ENCODE assay signal across 17 cellular contexts in genomic region chr18:524496-524895, GRCh38. TPM values are rescaled to one million over a fixed set of nuclear protein-coding genes. Genes with fewer than 3 reads are reported as not detected.
A peak's percentile ranks its signal among the peaks of the same experiment; 100 is the strongest.
DNase-seq lines count a peak whose midpoint lies in the region; ATAC-seq, FAIRE-seq and TF ChIP-seq lines count a peak whose summit lies in the region.
"Had no signal": no experiment of that assay in that cellular context is flagged by ENCODE, and none has a peak within 500 bp of the region (broad histone marks: within the 10 kb centered on the region; RNA-seq: fewer than 3 reads in every experiment).

No MANE protein-coding gene starts in this region.

- no peak for TF ChIP-seq EP300 in GM12878 (IDR thresholded peaks at IDR 0.05; ENCODE audit: borderline replicate concordance in 1 of 2, control insufficient read depth in 1 of 2, low read depth in 2 of 2, low read length in 2 of 2)

- H3K4me2 ChIP-seq in GM12878 (ENCODE audit: control insufficient read depth, insufficient read depth): no peak overlapping the region

- H3K9ac ChIP-seq in GM12878 (ENCODE audit: control insufficient read depth, insufficient read depth, low read length): no peak overlapping the region

- RAD21 ChIA-PET in GM12878 (lab: Charles Lee; ENCODE audit: unreplicated experiment): interaction anchor here (0.7 to 1.9 kb wide), 4 partner anchors 41 to 94 kb away, joined by 3 to 10 read pairs (median 4); no protein-coding TSS in a partner anchor

- TF ChIP-seq CTCF in GM12878 (IDR thresholded peaks at IDR 0.05 in 2 of 3, conservative IDR thresholded peaks at IDR 0.05 in 1 of 3; ENCODE audit: control insufficient read depth in 2 of 3, extremely low read depth in 1 of 3, insufficient read depth in 1 of 3, low read depth in 3 of 3, low read length in 3 of 3): no peak

- H3K79me2 ChIP-seq in GM12878 (ENCODE audit: control insufficient read depth, insufficient read depth, low read length): no peaks in the 10 kb centered on the region

- in situ Hi-C loops in Caki2 (cut with HindIII; ENCODE audit: low pct_unique_long_range_greater_than_20kb, low sequenced_read_pairs) (no loop called here), GM12878 (cut with MboI) (no loop called here)

- no peak for TF ChIP-seq RAD21 in GM12878 (IDR thresholded peaks at IDR 0.05; ENCODE audit: insufficient read depth, low read depth, low read length)

- ATAC-seq in HG02973 (IDR thresholded peaks at IDR 0.05; ENCODE audit: unreplicated experiment): peak; percentile 51
- peak; percentile 71 for ATAC-seq in GM12878
- ATAC-seq in HG02870 (IDR thresholded peaks at IDR 0.05; ENCODE audit: unreplicated experiment): no peak
- ATAC-seq in HG02623 (IDR thresholded peaks at IDR 0.05; ENCODE audit: unreplicated experiment): no peak

- no peaks in the 10 kb centered on the region; the same call in 2 of the 3 replicates for H3K9me3 ChIP-seq in GM12878 (replicated peaks; ENCODE audit: control insufficient read depth, insufficient read depth, low read length)

- no peak for FAIRE-seq in GM12878 (lab: Jason Lieb, UNC)

- DNase-seq in Caki2 (ENCODE audit: low read depth) (peak; percentile 58), GM12878 (ENCODE audit: low read depth, low spot score) (no peak), myocyte (ENCODE audit: low read depth) (peak; percentile 32)
- DNase-seq in stimulated activated CD4-positive, alpha-beta T cell treated with anti-CD3 and anti-CD28 coated beads, Interleukin-4, amount 100 ng/mL, for 24 hours: no peak
- DNase-seq in activated CD4-positive, alpha-beta T cell treated with anti-CD3 and anti-CD28 coated beads for 1 hour: no peak
- DNase-seq: activated CD4-positive, alpha-beta T cell treated with anti-CD3 and anti-CD28 coated beads, Interleukin-2, amount 50 U/mL, for 48 hours; activated naive CD4-positive, alpha-beta T cell treated with anti-CD3 and anti-CD28 coated beads for 36 hours; dorsolateral prefrontal cortex; hippocampal formation; MM.1S; NCI-H510A treated with DMSO at 0.1 percent for 48 hours; stimulated activated CD8-positive, alpha-beta memory T cell treated with anti-CD3 and anti-CD28 coated beads, Interleukin-4, amount 100 ng/mL, for 48 hours had no signal

- CTCF ChIA-PET in GM12878 (lab: Yijun Ruan, JAX): interaction anchor here (0.8 to 2.1 kb wide), 2 partner anchors 17 to 91 kb away, joined by 4 to 8 read pairs; no protein-coding TSS in a partner anchor

- SMC1A ChIA-PET in GM12878 (lab: Charles Lee; ENCODE audit: uncharacterized antibody, unreplicated experiment): interaction anchor here (0.8 to 3.2 kb wide), 5 partner anchors 8 to 90 kb away, joined by 3 to 14 read pairs (median 6); no protein-coding TSS in a partner anchor

- no peaks in the 10 kb centered on the region for H4K20me1 ChIP-seq in GM12878 (ENCODE audit: control insufficient read depth, insufficient read depth)

- no peaks in the 10 kb centered on the region for H3K27me3 ChIP-seq in GM12878 (replicated peaks in 1 of 2; ENCODE audit: control insufficient read depth in 2 of 2, insufficient read depth in 2 of 2, low read length in 1 of 2)

- H3K4me3 ChIP-seq in GM12878: no peak overlapping the region
- H3K4me3 ChIP-seq: dorsolateral prefrontal cortex, skin epidermis had no signal

- no peak for TF ChIP-seq POLR2A in GM12878 (IDR thresholded peaks at IDR 0.05; ENCODE audit: low read depth, low read length)

- POLR2A ChIA-PET in GM12878 (lab: Charles Lee): no interaction called here

- no peak overlapping the region for H3K27ac ChIP-seq in GM12878 (ENCODE audit: control insufficient read depth, insufficient read depth)
- H3K27ac ChIP-seq: dorsolateral prefrontal cortex, skin epidermis had no signal

- H2AFZ ChIP-seq in GM12878 (ENCODE audit: control insufficient read depth, low read depth, low read length): no peak overlapping the region

- no peaks in the 10 kb centered on the region for H3K36me3 ChIP-seq in GM12878 (ENCODE audit: control insufficient read depth in 2 of 2, insufficient read depth in 2 of 2, low read length in 1 of 2)

- intact Hi-C loops in GM12878 (cut with micrococcal nuclease; ENCODE audit: unreplicated experiment): no loop called here

- no TSS peak for BruUV-seq in GM12878 (replicated peaks; lab: Mats Ljungman, UMichigan)

- no peaks in the 10 kb centered on the region for H3K4me1 ChIP-seq in GM12878 (ENCODE audit: control insufficient read depth, insufficient read depth, low read length)

TF ChIP-seq in GM12878, 131 proteins besides CTCF, POLR2A, EP300 and RAD21 (continues in another document):
- TF ChIP-seq RUNX3 (IDR thresholded peaks at IDR 0.05; ENCODE audit: low read length): no peak
- no peak for TF ChIP-seq RFX5 (IDR thresholded peaks at IDR 0.05; ENCODE audit: low read depth, low read length)
- no peak for TF ChIP-seq HSF1 (IDR thresholded peaks at IDR 0.05; ENCODE audit: low read depth, low read length)
- no peak for TF ChIP-seq ELK1 (IDR thresholded peaks at IDR 0.05; ENCODE audit: low read depth, low read length)
- no peak for TF ChIP-seq ATF3 (IDR thresholded peaks at IDR 0.05; ENCODE audit: borderline replicate concordance, extremely low read depth, low read depth, low read length)
- no peak for TF ChIP-seq MYB (IDR thresholded peaks at IDR 0.05; ENCODE audit: borderline replicate concordance, low read depth, low read length)
- no peak for TF ChIP-seq HDGF (IDR thresholded peaks at IDR 0.05)
- TF ChIP-seq CHD4 (IDR thresholded peaks at IDR 0.05): no peak
- TF ChIP-seq ETV6 (conservative IDR thresholded peaks at IDR 0.05 in 1 of 2, IDR thresholded peaks at IDR 0.05 in 1 of 2; ENCODE audit: borderline replicate concordance in 1 of 2, low read depth in 1 of 2): no peak

RNA-seq across cellular contexts. Expression of gene COLEC12, which starts 24.0 kb away (rescaled TPM):
- 0.57 TPM in 1 of 2 replicates, not detected in the other for total RNA-seq in Caki2 (2014; rRNA removed; shearing (Covaris generic); ENCODE audit: low replicate concordance)
- not detected in 2 replicates for total RNA-seq in GM12878 (2013; cell fraction: nucleolus; rRNA removed)
- total RNA-seq in GM12878 (2014; rRNA removed) (not detected in 2 replicates), GM12878 (2014; rRNA removed; fragmentation: Illumina TruSeq; extraction: Trizol) (not detected in 2 replicates), GM12878 (2021) (0.03 and 0.05 TPM in 2 replicates), myocyte (1.5 and 2.7 TPM in 2 replicates)
- not detected for polyA plus RNA-seq in GM12878 (2011; ENCODE audit: low read depth)
- polyA plus RNA-seq in GM12878 (2011; rRNA removed) (not detected in 2 replicates), GM12878 (2014; fragmentation: Illumina TruSeq; extraction: Trizol) (not detected in 2 replicates), GM12878 (2014; fragmentation: Nextera tagmentation; extraction: Ambion mirVana) (not detected), GM12878 (2014; rRNA removed) (not detected in 2 replicates), GM12878 (2016; fragmentation: Nextera tagmentation; extraction: Ambion mirVana) (under 1 TPM in 1 of 2 experiments, not detected in 1; 0.04 TPM)
- not detected in 2 replicates for polyA plus RNA-seq in GM12878 (2011; cell fraction: cytosol; rRNA removed)
- polyA plus RNA-seq in GM12878 (2011; cell fraction: nucleus; rRNA removed): not detected in 2 replicates
- polyA plus RNA-seq in GM12878 (2012): 0.03 TPM in 1 of 2 replicates, not detected in the other
- not detected in 2 replicates for polyA minus RNA-seq in GM12878 (2011; rRNA and poly(A)+ RNA removed)
- polyA minus RNA-seq in GM12878 (2011; cell fraction: cytosol; rRNA and poly(A)+ RNA removed): not detected in 2 replicates
- not detected in 2 replicates for polyA minus RNA-seq in GM12878 (2011; cell fraction: nucleus; rRNA and poly(A)+ RNA removed)
- 0.09 TPM for polyA plus RNA-seq in myocyte (2012)
- total RNA-seq: activated naive CD4-positive, alpha-beta T cell treated with anti-CD3 and anti-CD28 coated beads for 36 hours had no signal

RNA-seq across cellular contexts. Expression of gene CETN1, which starts 55.7 kb away (rescaled TPM):
- not detected in 2 replicates for total RNA-seq in Caki2 (2014; rRNA removed; shearing (Covaris generic); ENCODE audit: low replicate concordance)
- not detected in 2 replicates for total RNA-seq in GM12878 (2013; cell fraction: nucleolus; rRNA removed)
- not detected in 2 replicates for total RNA-seq in GM12878 (2014; rRNA removed)
- not detected in 2 replicates for total RNA-seq in GM12878 (2014; rRNA removed; fragmentation: Illumina TruSeq; extraction: Trizol)
- total RNA-seq in GM12878 (2021): not detected in 2 replicates
- not detected for polyA plus RNA-seq in GM12878 (2011; ENCODE audit: low read depth)
- not detected in 2 replicates for polyA plus RNA-seq in GM12878 (2011; rRNA removed)
- polyA plus RNA-seq in GM12878 (2011; cell fraction: cytosol; rRNA removed): not detected in 2 replicates
- not detected in 2 replicates for polyA plus RNA-seq in GM12878 (2011; cell fraction: nucleus; rRNA removed)
- not detected in 2 replicates for polyA plus RNA-seq in GM12878 (2012)
- polyA plus RNA-seq in GM12878 (2014; fragmentation: Illumina TruSeq; extraction: Trizol): not detected in 2 replicates
- polyA plus RNA-seq in GM12878 (2014; fragmentation: Nextera tagmentation; extraction: Ambion mirVana): not detected
- polyA plus RNA-seq in GM12878 (2014; rRNA removed): not detected in 2 replicates
- polyA plus RNA-seq in GM12878 (2016; fragmentation: Nextera tagmentation; extraction: Ambion mirVana): not detected
- not detected in 2 replicates for polyA minus RNA-seq in GM12878 (2011; rRNA and poly(A)+ RNA removed)
- polyA minus RNA-seq in GM12878 (2011; cell fraction: cytosol; rRNA and poly(A)+ RNA removed): not detected in 2 replicates
- not detected in 2 replicates for polyA minus RNA-seq in GM12878 (2011; cell fraction: nucleus; rRNA and poly(A)+ RNA removed)
- not detected in 2 replicates for total RNA-seq in myocyte
- not detected for polyA plus RNA-seq in myocyte (2012)
- total RNA-seq: activated naive CD4-positive, alpha-beta T cell treated with anti-CD3 and anti-CD28 coated beads for 36 hours; dorsolateral prefrontal cortex had no signal
- polyA plus RNA-seq: CD14-positive monocyte had no signal

Comparison
In these comparisons a context has a peak if more than half of its experiments do, and no peak if none do; other contexts are left out.
1. DNase-seq: peak in Caki2 (single experiment) and myocyte (single experiment); none in GM12878 (single experiment), stimulated activated CD4-positive, alpha-beta T cell treated with anti-CD3 and anti-CD28 coated beads, Interleukin-4, amount 100 ng/mL, for 24 hours (single experiment) and activated CD4-positive, alpha-beta T cell treated with anti-CD3 and anti-CD28 coated beads for 1 hour (single experiment).
2. ATAC-seq: peak in HG02973 (single experiment) and GM12878 (single experiment); none in HG02870 (single experiment) and HG02623 (single experiment).